Comparison of ENCODE assay signal across 1 cellular context in genomic region chr10:29585488-29585976, GRCh38.
TF ChIP-seq lines count a peak whose summit lies in the region.

No MANE protein-coding gene starts in this region.

TF ChIP-seq in H1, 55 proteins besides CTCF, POLR2A, EP300 and RAD21 (continued from another document):
- no peak for TF ChIP-seq POU5F1 (IDR thresholded peaks at IDR 0.05; ENCODE audit: low read depth, low read length)
- TF ChIP-seq SAP30 (IDR thresholded peaks at IDR 0.05; ENCODE audit: insufficient read depth, insufficient replicate concordance, low read length), result no peak
- TF ChIP-seq ZNF274 (IDR thresholded peaks at IDR 0.05; ENCODE audit: borderline replicate concordance, extremely low read depth, low read length), result no peak
- TF ChIP-seq HDAC2 (IDR thresholded peaks at IDR 0.05; ENCODE audit: borderline replicate concordance in 1 of 2, low read depth in 2 of 2, low read length in 2 of 2), result no peak
- TF ChIP-seq TAF1 (IDR thresholded peaks at IDR 0.05; ENCODE audit: low read depth, low read length), result no peak
- TF ChIP-seq, protein P1, sequence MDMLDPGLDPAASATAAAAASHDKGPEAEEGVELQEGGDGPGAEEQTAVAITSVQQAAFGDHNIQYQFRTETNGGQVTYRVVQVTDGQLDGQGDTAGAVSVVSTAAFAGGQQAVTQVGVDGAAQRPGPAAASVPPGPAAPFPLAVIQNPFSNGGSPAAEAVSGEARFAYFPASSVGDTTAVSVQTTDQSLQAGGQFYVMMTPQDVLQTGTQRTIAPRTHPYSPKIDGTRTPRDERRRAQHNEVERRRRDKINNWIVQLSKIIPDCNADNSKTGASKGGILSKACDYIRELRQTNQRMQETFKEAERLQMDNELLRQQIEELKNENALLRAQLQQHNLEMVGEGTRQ (IDR thresholded peaks at IDR 0.05; ENCODE audit: low read length), result no peak
